In genomic region chr4:180436366-180436765, GRCh38 we compare ENCODE assay signal across 14 cellular contexts.
DNase-seq lines count a peak whose midpoint lies in the region; ATAC-seq and TF ChIP-seq lines count a peak whose summit lies in the region.
"Had no signal": no experiment of that assay in that cellular context is flagged by ENCODE, and none has a peak within 500 bp of the region (broad histone marks: within the 10 kb centered on the region; RNA-seq: fewer than 3 reads in every experiment).

No MANE protein-coding gene starts in this region.

- no peaks in the 10 kb centered on the region for H3K9me3 ChIP-seq in adipocyte (ENCODE audit: control insufficient read depth, low read length)
- H3K9me3 ChIP-seq in neuronal stem cell (replicated peaks in 1 of 2; ENCODE audit: control insufficient read depth in 2 of 2, insufficient read depth in 1 of 2, low read depth in 1 of 2, low read length in 2 of 2): no peaks in the 10 kb centered on the region
- H3K9me3 ChIP-seq: Caco-2 had no signal

- ATAC-seq in GM23338: no peak

- no peak overlapping the region for H3K4ac ChIP-seq in neuronal stem cell (ENCODE audit: low read length)

- DNase-seq in GM23338 (ENCODE audit: low spot score): no peak
- DNase-seq in adipocyte (ENCODE audit: low read depth): peak; percentile 3
- DNase-seq in endothelial cell (ENCODE audit: low spot score): no peak
- no peak for DNase-seq in neuronal stem cell (ENCODE audit: low spot score)
- no peak for DNase-seq in type B pancreatic cell (ENCODE audit: extremely low spot score, unreplicated experiment)
- DNase-seq in ACHN: no peak
- no peak for DNase-seq in AML-193 (lab: John Stamatoyannopoulos, UW)
- DNase-seq: Caco-2; CD4-positive, alpha-beta T cell; GDM1; GM23248; HCEC 1CT had no signal

- H3K79me2 ChIP-seq in GM23338 (replicated peaks; ENCODE audit: insufficient read depth): no peaks in the 10 kb centered on the region

- H3K27me3 Mint-ChIP-seq in GM23338 (ENCODE audit: insufficient read depth, low read depth, poor library complexity) (no peaks in the 10 kb centered on the region), endothelial cell (ENCODE audit: unreplicated experiment) (no peaks in the 10 kb centered on the region), type B pancreatic cell (no peaks in the 10 kb centered on the region)
- H3K27me3 Mint-ChIP-seq: CD4-positive, alpha-beta T cell had no signal

- no peaks in the 10 kb centered on the region for H3F3A ChIP-seq in GM23338 (replicated peaks; ENCODE audit: low read depth)

- H3K9me2 ChIP-seq in GM23338 (ENCODE audit: insufficient read depth): no peaks in the 10 kb centered on the region

- no peak overlapping the region for H3K23ac ChIP-seq in neuronal stem cell (ENCODE audit: low read depth, low read length, poor library complexity)

- in situ Hi-C loops in ACHN (cut with HindIII; ENCODE audit: low pct_ligation_motif_present, low pct_unique_long_range_greater_than_20kb, low sequenced_read_pairs): no loop called here

- no CpG with 5 or more reads among the region's 1 CpG for WGBS in neuronal stem cell (ENCODE audit: extremely low coverage in 2 of 2, insufficient read length in 2 of 2, insufficient replicate concordance in 1 of 2), 2 donors

- H2AK5ac ChIP-seq in neuronal stem cell (ENCODE audit: low read depth, low read length): no peak overlapping the region

- H3K4me1 Mint-ChIP-seq in GM23338: peaks cover 3% of the 10 kb centered on the region; the same call in 2 of the 3 replicates
- H3K4me1 Mint-ChIP-seq in endothelial cell (ENCODE audit: unreplicated experiment): peaks cover 22% of the 10 kb centered on the region
- no peaks in the 10 kb centered on the region for H3K4me1 Mint-ChIP-seq in type B pancreatic cell (ENCODE audit: unreplicated experiment)

- no peak overlapping the region for H2BK5ac ChIP-seq in neuronal stem cell (ENCODE audit: low read length)

- no peak overlapping the region for H2BK15ac ChIP-seq in neuronal stem cell (ENCODE audit: low read length)

- H4K20me1 ChIP-seq in GM23338 (replicated peaks; ENCODE audit: insufficient read depth): no peaks in the 10 kb centered on the region

- no peak overlapping the region for H4K8ac ChIP-seq in neuronal stem cell (ENCODE audit: low read depth, low read length)

- H3K36me3 Mint-ChIP-seq in GM23338 (ENCODE audit: low read depth) (no peaks in the 10 kb centered on the region), endothelial cell (ENCODE audit: low read depth, unreplicated experiment) (no peaks in the 10 kb centered on the region), type B pancreatic cell (no peaks in the 10 kb centered on the region)

- no peak overlapping the region for H3K4me3 Mint-ChIP-seq in GM23338
- no peak overlapping the region for H3K4me3 Mint-ChIP-seq in endothelial cell (ENCODE audit: unreplicated experiment)
- H3K4me3 Mint-ChIP-seq in type B pancreatic cell: no peak overlapping the region
- H3K4me3 Mint-ChIP-seq: CD4-positive, alpha-beta T cell had no signal

- H3K27ac ChIP-seq in GM23338 (ENCODE audit: low read depth): no peak overlapping the region
- no peak overlapping the region for H3K27ac ChIP-seq in neuronal stem cell (replicated peaks; ENCODE audit: low read length)
- H3K27ac ChIP-seq: C4-2B, GM23248, HL-60 had no signal

- no peaks in the 10 kb centered on the region for H3K36me3 ChIP-seq in GM23338 (ENCODE audit: insufficient read depth)
- no peaks in the 10 kb centered on the region for H3K36me3 ChIP-seq in adipocyte (ENCODE audit: control insufficient read depth, insufficient read depth, low read length, severe bottlenecking)
- H3K36me3 ChIP-seq in neuronal stem cell (replicated peaks in 1 of 2; ENCODE audit: control insufficient read depth in 2 of 2, insufficient read depth in 2 of 2, low read length in 2 of 2): no peaks in the 10 kb centered on the region

- no peak overlapping the region for H3K4me2 ChIP-seq in GM23338
- no peak overlapping the region for H3K4me2 ChIP-seq in neuronal stem cell (ENCODE audit: insufficient read depth, low read length, poor library complexity, severe bottlenecking)

- 0 out of 2 replicates have a peak overlapping the region, but pooled peaks have one; percentile 0 for H3K27ac Mint-ChIP-seq in GM23338
- H3K27ac Mint-ChIP-seq in endothelial cell (ENCODE audit: unreplicated experiment): peak overlapping the region; percentile 39
- no peak overlapping the region for H3K27ac Mint-ChIP-seq in type B pancreatic cell
- H3K27ac Mint-ChIP-seq: CD4-positive, alpha-beta T cell had no signal

- no peak overlapping the region for H3K9ac ChIP-seq in adipocyte (ENCODE audit: low read length)
- H3K9ac ChIP-seq in neuronal stem cell (ENCODE audit: low read depth, low read length, poor library complexity): no peak overlapping the region
- H3K9ac ChIP-seq: GM23248 had no signal

- H3K18ac ChIP-seq in neuronal stem cell (ENCODE audit: low read length): no peak overlapping the region

- TF ChIP-seq CTCF in GM23338 (conservative IDR thresholded peaks at IDR 0.05; ENCODE audit: low read depth in 2 of 2): no peak
- no peak for TF ChIP-seq CTCF in endothelial cell (IDR thresholded peaks at IDR 0.05; ENCODE audit: unreplicated experiment)
- TF ChIP-seq CTCF in type B pancreatic cell (conservative IDR thresholded peaks at IDR 0.05): no peak

- H2BK120ac ChIP-seq in neuronal stem cell (ENCODE audit: low read depth, low read length): no peak overlapping the region

- H2AFZ ChIP-seq in GM23338: no peak overlapping the region
- peak overlapping the region; percentile 55 for H2AFZ ChIP-seq in neuronal stem cell (ENCODE audit: low read length)
- H2AFZ ChIP-seq: GM23248 had no signal

- H4K91ac ChIP-seq in neuronal stem cell (ENCODE audit: low read depth, low read length, poor library complexity): no peak overlapping the region

- H3K9me3 Mint-ChIP-seq in GM23338 (no peaks in the 10 kb centered on the region), endothelial cell (ENCODE audit: unreplicated experiment) (no peaks in the 10 kb centered on the region), type B pancreatic cell (no peaks in the 10 kb centered on the region)

- no peaks in the 10 kb centered on the region for H3K27me3 ChIP-seq in GM23338 (ENCODE audit: insufficient read depth)
- H3K27me3 ChIP-seq in adipocyte (replicated peaks; ENCODE audit: control insufficient read depth, insufficient read depth, low read length): no peaks in the 10 kb centered on the region
- H3K27me3 ChIP-seq in neuronal stem cell (ENCODE audit: control insufficient read depth in 3 of 3, insufficient read depth in 3 of 3, low read depth in 1 of 3, low read length in 3 of 3): no peaks in the 10 kb centered on the region

- peaks cover 14% of the 10 kb centered on the region for H3K4me1 ChIP-seq in GM23338 (ENCODE audit: insufficient read depth)
- H3K4me1 ChIP-seq in adipocyte (ENCODE audit: control insufficient read depth, insufficient read depth, low read length): no peaks in the 10 kb centered on the region
- peaks cover 0 to 2% of the 10 kb centered on the region in 2 donors for H3K4me1 ChIP-seq in neuronal stem cell (ENCODE audit: control insufficient read depth in 2 of 2, insufficient read depth in 1 of 2, low read depth in 1 of 2, low read length in 2 of 2)
- H3K4me1 ChIP-seq: Caco-2 had no signal

- no peak overlapping the region for H2BK12ac ChIP-seq in neuronal stem cell (ENCODE audit: low read length)

- H3K14ac ChIP-seq in neuronal stem cell (ENCODE audit: low read length): no peak overlapping the region

- H3K79me1 ChIP-seq in neuronal stem cell (ENCODE audit: low read depth, low read length): no peaks in the 10 kb centered on the region

- H3K4me3 ChIP-seq in GM23338 (no peak overlapping the region), adipocyte (ENCODE audit: low read length) (no peak overlapping the region), neuronal stem cell (ENCODE audit: low read length in 2 of 2) (no peak overlapping the region)
- H3K4me3 ChIP-seq: GM23248 had no signal

TF ChIP-seq in GM23338, 12 proteins besides CTCF, POLR2A, EP300 and RAD21 (continues in another document):
- no peak for TF ChIP-seq EZH2phosphoT487 (IDR thresholded peaks at IDR 0.05; ENCODE audit: unreplicated experiment)
- no peak for TF ChIP-seq STAT1 (IDR thresholded peaks at IDR 0.05; ENCODE audit: unreplicated experiment)
- TF ChIP-seq ETS1 (IDR thresholded peaks at IDR 0.05): no peak
- TF ChIP-seq NANOG (IDR thresholded peaks at IDR 0.05; ENCODE audit: borderline replicate concordance): no peak
- no peak for TF ChIP-seq ZNF331 (CRISPR knock-in tag; IDR thresholded peaks at IDR 0.05; ENCODE audit: low read depth)
- TF ChIP-seq POLR2AphosphoS5 (IDR thresholded peaks at IDR 0.05; ENCODE audit: low read depth): no peak
- no peak for TF ChIP-seq JUNB (IDR thresholded peaks at IDR 0.05; ENCODE audit: unreplicated experiment)
- TF ChIP-seq ZNF114 (CRISPR knock-in tag; IDR thresholded peaks at IDR 0.05): no peak
- TF ChIP-seq CREB1 (CRISPR knock-in tag; IDR thresholded peaks at IDR 0.05; ENCODE audit: low read depth): no peak
